13 cellular contexts compared by ENCODE assay signal in the genomic region with DNA sequence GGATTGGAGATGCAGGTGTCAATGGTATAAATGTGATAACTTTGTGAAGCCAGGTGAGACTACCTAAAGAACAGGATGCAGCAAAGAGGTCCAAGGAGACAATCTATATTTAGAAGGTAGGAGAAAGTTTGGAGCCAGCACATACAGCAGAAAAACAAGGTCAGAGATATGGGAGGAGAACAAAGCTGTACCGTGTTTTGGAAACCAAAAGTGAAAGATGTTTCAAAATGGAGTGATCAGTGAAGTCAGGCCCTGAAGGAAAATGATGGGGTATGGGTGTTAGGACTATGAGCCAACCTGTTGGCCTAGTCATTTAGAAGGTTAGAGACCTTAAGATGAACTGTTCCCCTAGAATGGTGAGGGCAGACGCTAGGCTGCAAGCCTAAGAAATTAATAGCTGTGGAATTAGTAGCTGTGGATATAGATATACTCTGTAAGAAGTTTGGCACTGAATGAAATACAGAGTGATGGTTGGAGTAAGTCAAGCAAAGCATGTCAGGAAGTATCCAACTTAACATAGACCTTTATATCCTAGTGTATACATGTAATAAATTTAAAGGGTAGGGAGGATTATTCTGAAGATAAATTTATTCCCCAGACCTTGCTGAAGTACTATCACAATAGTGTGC.
DNase-seq lines count a peak whose midpoint lies in the region; ATAC-seq and TF ChIP-seq lines count a peak whose summit lies in the region.
"Had no signal": no experiment of that assay in that cellular context is flagged by ENCODE, and none has a peak within 500 bp of the region (broad histone marks: within the 10 kb centered on the region; RNA-seq: fewer than 3 reads in every experiment).

No MANE protein-coding gene starts in this region.

- peak; percentile 67 for ATAC-seq in GM18867 (IDR thresholded peaks at IDR 0.05; ENCODE audit: unreplicated experiment)
- ATAC-seq in GM21528 (IDR thresholded peaks at IDR 0.05; ENCODE audit: low FRiP score, unreplicated experiment) = peak; percentile 51
- peak; percentile 51 for ATAC-seq in HG03135 (IDR thresholded peaks at IDR 0.05; ENCODE audit: unreplicated experiment)
- peak; percentile 71 for ATAC-seq in left ventricle myocardium superior

- intact Hi-C loops in left ventricle myocardium superior (cut with micrococcal nuclease) = no loop called here
- intact Hi-C loops in lower leg skin (cut with DNase I; ENCODE audit: low total_unique reads) = no loop called here

- no peak for TF ChIP-seq POLR2A in lower leg skin (IDR thresholded peaks at IDR 0.05)

- no peak for TF ChIP-seq CTCF in lower leg skin (IDR thresholded peaks at IDR 0.05)

- DNase-seq in left ventricle myocardium superior (no peak), lower leg skin (ENCODE audit: low spot score in 2 of 2) (no peak), DMS114 treated with DMSO at 0.1 percent for 48 hours (lab: John Stamatoyannopoulos, UW; ENCODE audit: unreplicated experiment) (no peak), NCI-H2171 treated with DMSO at 0.1 percent for 48 hours (lab: John Stamatoyannopoulos, UW) (no peak)
- no peak for DNase-seq in activated CD4-positive, alpha-beta T cell treated with anti-CD3 and anti-CD28 coated beads, Interleukin-2, amount 50 U/mL, for 48 hours
- DNase-seq: activated T-cell treated with anti-CD3 and anti-CD28 coated beads, Interleukin-2, amount 50 U/mL, for 4 hours; brain microvascular endothelial cell; naive thymus-derived CD8-positive, alpha-beta T cell; NCI-H1048; small intestine had no signal

- no peak overlapping the region for H3K4me3 ChIP-seq in lower leg skin (ENCODE audit: low read depth, poor library complexity, severe bottlenecking)

- 62 to 73% methylated on average over 2 of the region's 2 CpGs for WGBS in lower leg skin, 2 donors
